ENCODE assay signal across 8 cellular contexts in genomic region chr19:42242512-42243409, GRCh38. TPM values are rescaled to one million over a fixed set of nuclear protein-coding genes. Genes with fewer than 3 reads are reported as not detected.
DNase-seq lines count a peak whose midpoint lies in the region; ATAC-seq, FAIRE-seq and TF ChIP-seq lines count a peak whose summit lies in the region.

Gene GSK3A, minus strand, starts transcription at chr19:42242602. Its CDS starts 137 bp downstream, at chr19:42242465.

- peak; percentile 65 for FAIRE-seq in urothelium cell line (lab: Jason Lieb, UNC)

- H3K9me3 ChIP-seq in ascending aorta (no peaks in the 10 kb centered on the region), right atrium auricular region (no peaks in the 10 kb centered on the region), psoas muscle (no peaks in the 10 kb centered on the region)

- H3K36me3 ChIP-seq in ascending aorta: peaks cover 5% of the 10 kb centered on the region in 2 donors
- H3K36me3 ChIP-seq in right atrium auricular region: no peaks in the 10 kb centered on the region
- peaks cover 0 to 29% of the 10 kb centered on the region in 2 donors for H3K36me3 ChIP-seq in psoas muscle (ENCODE audit: insufficient read depth in 1 of 2, low read depth in 1 of 2)

- ATAC-seq in GM18502 (IDR thresholded peaks at IDR 0.05; ENCODE audit: poor library complexity, unreplicated experiment) (peak; percentile 62), HG02970 (IDR thresholded peaks at IDR 0.05; ENCODE audit: low FRiP score, unreplicated experiment) (peak; percentile 64), psoas muscle (peak; percentile 84 to 87 (median 85))

- H3K36me3 Mint-ChIP-seq in T-helper 2 cell treated with Interferon-gamma antibody and Interleukin-4, amounts not matched to agents 5 μg/mL and 100 μg/mL, for 36 hours (ENCODE audit: low read depth): peaks cover 17% of the 10 kb centered on the region

- H3K27ac ChIP-seq in ascending aorta (peak within 1 kb of the TSS; percentile 84 to 97), right atrium auricular region (peak within 1 kb of the TSS; percentile 84 to 90), psoas muscle (peak within 1 kb of the TSS; percentile 93)

- H3K4me3 ChIP-seq in ascending aorta: peak within 1 kb of the TSS; percentile 93 to 95
- H3K4me3 ChIP-seq in right atrium auricular region: peak within 1 kb of the TSS; percentile 87 to 89
- H3K4me3 ChIP-seq in psoas muscle: peak within 1 kb of the TSS; percentile 83

- TF ChIP-seq CTCF in ascending aorta (IDR thresholded peaks at IDR 0.05): no peak
- no peak for TF ChIP-seq CTCF in right atrium auricular region (IDR thresholded peaks at IDR 0.05)
- no peak for TF ChIP-seq CTCF in psoas muscle (IDR thresholded peaks at IDR 0.05)

- H3K27me3 ChIP-seq in ascending aorta (no peaks in the 10 kb centered on the region), right atrium auricular region (no peaks in the 10 kb centered on the region), psoas muscle (ENCODE audit: insufficient read depth in 3 of 3, low read length in 2 of 3) (no peaks in the 10 kb centered on the region)

- DNase-seq in NCI-H1930 (lab: John Stamatoyannopoulos, UW): peak; percentile 100
- DNase-seq in T-helper 2 cell treated with Interferon-gamma antibody and Interleukin-4, amounts not matched to agents 5 μg/mL and 100 μg/mL, for 36 hours (ENCODE audit: low spot score): peak; percentile 98
- DNase-seq in ascending aorta (ENCODE audit: low spot score in 2 of 2): peak; percentile 98 to 100
- peak; percentile 99 for DNase-seq in right atrium auricular region (ENCODE audit: low spot score)
- peak; percentile 99 for DNase-seq in psoas muscle
- DNase-seq in urothelium cell line (ENCODE audit: low spot score): peak; percentile 93

- H3K4me1 Mint-ChIP-seq in T-helper 2 cell treated with Interferon-gamma antibody and Interleukin-4, amounts not matched to agents 5 μg/mL and 100 μg/mL, for 36 hours (ENCODE audit: low read depth): peaks cover 41% of the 10 kb centered on the region

- no peaks in the 10 kb centered on the region for H3K9me3 Mint-ChIP-seq in T-helper 2 cell treated with Interferon-gamma antibody and Interleukin-4, amounts not matched to agents 5 μg/mL and 100 μg/mL, for 36 hours

- WGBS in psoas muscle, 3 donors: 0% methylated on average over 71 to 76 of the region's 76 CpGs

- peak within 1 kb of the TSS; percentile 95 for H3K27ac Mint-ChIP-seq in T-helper 2 cell treated with Interferon-gamma antibody and Interleukin-4, amounts not matched to agents 5 μg/mL and 100 μg/mL, for 36 hours

- no peaks in the 10 kb centered on the region for H3K27me3 Mint-ChIP-seq in T-helper 2 cell treated with Interferon-gamma antibody and Interleukin-4, amounts not matched to agents 5 μg/mL and 100 μg/mL, for 36 hours (ENCODE audit: low read depth)

- peak within 1 kb of the TSS; percentile 92 for H3K4me3 Mint-ChIP-seq in T-helper 2 cell treated with Interferon-gamma antibody and Interleukin-4, amounts not matched to agents 5 μg/mL and 100 μg/mL, for 36 hours

- H3K4me1 ChIP-seq in ascending aorta (peaks cover 16 to 41% of the 10 kb centered on the region in 2 donors), right atrium auricular region (peaks cover 0 to 54% of the 10 kb centered on the region in 2 donors), psoas muscle (peaks cover 39% of the 10 kb centered on the region)

- intact Hi-C loops in ascending aorta (cut with DNase I) (loop anchor here (1.0 to 5.0 kb wide), 5 partner anchors 22 to 284 kb away; partner anchors contain the start of genes MEGF8, RABAC1, ZNF526 and ZNF574), psoas muscle (cut with DNase I) (no loop called here)

RNA-seq across cellular contexts. Expression of gene GSK3A, which starts in this region (rescaled TPM):
- total RNA-seq in ascending aorta (27.0 TPM), right atrium auricular region (10 to 100 TPM; 18.1 to 27.9 TPM), psoas muscle (10 to 100 TPM; 48.7 to 64.8 (median 58.1) TPM)
- polyA plus RNA-seq in psoas muscle: 100 to 1,000 TPM in 1 of 3 donors, 10 to 100 TPM in 2; 70.1 to 117 (median 81.1) TPM

Comparison
In these comparisons a context has a peak if more than half of its experiments do, and no peak if none do; other contexts are left out.
1. Peak in every context shown above with its lines: DNase-seq, ATAC-seq, H3K4me3 ChIP-seq and H3K27ac ChIP-seq.